ENCODE assay signal across 22 cellular contexts in the genomic region with DNA sequence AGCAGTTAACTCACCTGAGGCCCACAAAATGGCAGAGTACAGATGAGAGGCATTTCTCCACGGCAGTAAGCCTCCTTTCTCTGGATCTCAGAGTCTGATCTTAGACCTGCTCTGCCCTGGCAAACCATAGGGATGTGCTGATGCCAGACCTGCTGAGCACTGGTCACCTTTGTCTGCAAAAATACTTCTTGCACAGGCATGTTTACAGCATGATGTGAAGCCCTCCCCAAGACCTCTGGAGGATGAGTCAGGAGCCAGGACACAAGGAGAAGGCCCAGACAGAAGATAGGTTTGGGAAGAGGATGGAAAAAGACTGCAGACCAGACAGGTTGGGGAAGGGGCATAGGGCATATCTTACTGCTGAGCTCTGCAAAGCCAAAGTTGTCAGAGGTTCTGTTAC.
"Had no signal": no experiment of that assay in that cellular context is flagged by ENCODE, and none has a peak within 500 bp of the region (broad histone marks: within the 10 kb centered on the region; RNA-seq: fewer than 3 reads in every experiment).

No MANE protein-coding gene starts in this region.

- H3K4me3 ChIP-seq: adrenal gland, ascending aorta, esophagus muscularis mucosa, left ventricle myocardium inferior, lung, right atrium auricular region, smooth muscle cell, thoracic aorta had no signal

- H3K36me3 ChIP-seq: adrenal gland, ascending aorta, esophagus muscularis mucosa, left ventricle myocardium inferior, right atrium auricular region, thoracic aorta had no signal

- H3K27me3 ChIP-seq: adrenal gland, ascending aorta, right atrium auricular region had no signal

- H3K9me3 ChIP-seq: adrenal gland, ascending aorta, esophagus muscularis mucosa, right atrium auricular region, thoracic aorta had no signal

- H3K4me1 ChIP-seq: adrenal gland, ascending aorta, esophagus muscularis mucosa, left ventricle myocardium inferior, right atrium auricular region had no signal

- H3K4me2 ChIP-seq: smooth muscle cell had no signal

- DNase-seq: activated CD4-positive, alpha-beta memory T cell treated with anti-CD3 and anti-CD28 coated beads for 36 hours; activated CD4-positive, alpha-beta T cell treated with anti-CD3 and anti-CD28 coated beads for 48 hours; activated CD4-positive, CD25-positive, alpha-beta regulatory T cell; activated CD8-positive, alpha-beta memory T cell treated with anti-CD3 and anti-CD28 coated beads, Interleukin-2, amount 50 U/mL, for 4 hours; activated effector memory CD4-positive, alpha-beta T cell treated with anti-CD3 and anti-CD28 coated beads, Interleukin-2, amount 50 U/mL, for 16 hours; activated naive CD4-positive, alpha-beta T cell treated with anti-CD3 and anti-CD28 coated beads for 36 hours; activated naive CD8-positive, alpha-beta T cell treated with anti-CD3 and anti-CD28 coated beads for 36 hours; activated T-cell treated with anti-CD3 and anti-CD28 coated beads, Interleukin-2, amount 50 U/mL, for 1 hour; adrenal gland; caudate nucleus; foreskin melanocyte; left ventricle myocardium inferior; occipital lobe; stimulated activated CD4-positive, alpha-beta T cell treated with anti-CD3 and anti-CD28 coated beads, Interleukin-1b, Interleukin-23, amount 100 ng/mL, for 48 hours; stimulated activated naive CD4-positive, alpha-beta T cell; T-helper 1 cell had no signal

- H3K27ac ChIP-seq: adrenal gland, ascending aorta, esophagus muscularis mucosa, left ventricle myocardium inferior, right atrium auricular region, thoracic aorta had no signal
